2 cellular contexts compared by ENCODE assay signal in genomic region chr11:72397333-72397732, GRCh38.
TF ChIP-seq lines count a peak whose summit lies in the region.

No MANE protein-coding gene starts in this region.

TF ChIP-seq in HepG2, 621 proteins besides CTCF, POLR2A, EP300 and RAD21:
- no peak for TF ChIP-seq RNF2 (conservative IDR thresholded peaks at IDR 0.05; ENCODE audit: low read depth)
- no peak for TF ChIP-seq CBX1 (IDR thresholded peaks at IDR 0.05; ENCODE audit: low read depth)
- no peak for TF ChIP-seq ISL2 (CRISPR knock-in tag; IDR thresholded peaks at IDR 0.05)
- no peak for TF ChIP-seq ZNF441 (CRISPR knock-in tag; IDR thresholded peaks at IDR 0.05; ENCODE audit: borderline replicate concordance)
- peak; percentile 98 for TF ChIP-seq ZNF7 (CRISPR knock-in tag; IDR thresholded peaks at IDR 0.05)
TF ChIP-seq in HepG2: peak in this region for 1.

TF ChIP-seq in K562, 482 proteins besides CTCF, POLR2A, EP300 and RAD21:
- TF ChIP-seq SMARCB1 (IDR thresholded peaks at IDR 0.05; ENCODE audit: insufficient read length, low read depth): no peak
- TF ChIP-seq ZFP36 (IDR thresholded peaks at IDR 0.05; ENCODE audit: low read depth, low read length, partially characterized antibody): peak; percentile 23
